Comparison of ENCODE assay signal across 7 cellular contexts in genomic region chr1:67685558-67686271, GRCh38. TPM values are rescaled to one million over a fixed set of nuclear protein-coding genes. Genes with fewer than 3 reads are reported as not detected.
DNase-seq lines count a peak whose midpoint lies in the region; ATAC-seq and TF ChIP-seq lines count a peak whose summit lies in the region.

No MANE protein-coding gene starts in this region.

- H3K4me1 ChIP-seq in neural progenitor cell (peaks cover 22% of the 10 kb centered on the region), testis (peaks cover 10% of the 10 kb centered on the region)

- H3K9me3 ChIP-seq in neural progenitor cell (ENCODE audit: low read depth) (no peaks in the 10 kb centered on the region), testis (no peaks in the 10 kb centered on the region)

- peak overlapping the region; percentile 67 for H3K9ac ChIP-seq in neural progenitor cell

- peak overlapping the region; percentile 92 for H3K27ac ChIP-seq in neural progenitor cell
- peak overlapping the region; percentile 85 to 86 for H3K27ac ChIP-seq in testis

- peak overlapping the region; percentile 95 for H3K4me3 ChIP-seq in fibroblast of pulmonary artery (replicated peaks; ENCODE audit: low read depth, low read length)
- peak overlapping the region; percentile 91 for H3K4me3 ChIP-seq in neural progenitor cell
- H3K4me3 ChIP-seq in testis = peak overlapping the region; percentile 84 to 89

- peaks cover 10% of the 10 kb centered on the region for H3K27me3 Mint-ChIP-seq in neural progenitor cell (ENCODE audit: insufficient read depth, low read depth)

- intact Hi-C loops in testis (cut with DNase I; ENCODE audit: low total_unique reads) = loop anchor here (5.0 to 10.0 kb wide), 2 partner anchors 72 to 151 kb away; no protein-coding TSS in a partner anchor

- H3K36me3 ChIP-seq in neural progenitor cell (peaks cover 8% of the 10 kb centered on the region), testis (ENCODE audit: low read depth, missing control alignments) (no peaks in the 10 kb centered on the region)

- TF ChIP-seq CTCF in fibroblast of pulmonary artery (IDR thresholded peaks at IDR 0.05; ENCODE audit: low read length, missing control alignments) = no peak
- TF ChIP-seq CTCF in neural progenitor cell (IDR thresholded peaks at IDR 0.05) = peak; percentile 4
- TF ChIP-seq CTCF in testis (IDR thresholded peaks at IDR 0.05) = no peak

- H3K4me2 ChIP-seq in neural progenitor cell = peak overlapping the region; percentile 98

- H4K20me1 ChIP-seq in neural progenitor cell (ENCODE audit: low read depth) = peaks cover 37% of the 10 kb centered on the region

- WGBS in testis, 2 donors = 0 to 2% methylated on average over 18 to 60 of the region's 66 CpGs

- H3K27me3 ChIP-seq in neural progenitor cell (no peaks in the 10 kb centered on the region), testis (no peaks in the 10 kb centered on the region)

- peaks cover 33% of the 10 kb centered on the region for H3F3A ChIP-seq in neural progenitor cell (ENCODE audit: low read depth)

- ATAC-seq in GM18517 (IDR thresholded peaks at IDR 0.05; ENCODE audit: unreplicated experiment) = peak; percentile 17
- peak; percentile 3 for ATAC-seq in HG02763 (IDR thresholded peaks at IDR 0.05; ENCODE audit: unreplicated experiment)

- DNase-seq in NOMO-1 treated with DMSO at 0.1 percent for 48 hours (lab: John Stamatoyannopoulos, UW; ENCODE audit: unreplicated experiment) = peak; percentile 9
- peak; percentile 73 to 78 for DNase-seq in activated T-cell treated with anti-CD3 and anti-CD28 coated beads, Interleukin-2, amount 50 U/mL, for 48 hours
- peak; percentile 51 for DNase-seq in fibroblast of pulmonary artery (ENCODE audit: low read depth)
- DNase-seq in neural progenitor cell (ENCODE audit: low spot score) = peak; percentile 56
- DNase-seq in testis = peak; percentile 46

- no peak for TF ChIP-seq POLR2A in testis (IDR thresholded peaks at IDR 0.05)

- H3K79me2 ChIP-seq in neural progenitor cell (ENCODE audit: low read depth) = peaks cover 33% of the 10 kb centered on the region

- peak overlapping the region; percentile 3 for H2AFZ ChIP-seq in neural progenitor cell (replicated peaks)

- H3K9me3 Mint-ChIP-seq in neural progenitor cell = no peaks in the 10 kb centered on the region

- H3K4me1 Mint-ChIP-seq in neural progenitor cell = peaks cover 34% of the 10 kb centered on the region

- H3K4me3 Mint-ChIP-seq in neural progenitor cell = peak overlapping the region; percentile 98

- H3K36me3 Mint-ChIP-seq in neural progenitor cell = peaks cover 5% of the 10 kb centered on the region

- no peak overlapping the region for H3K27ac Mint-ChIP-seq in neural progenitor cell

RNA-seq across cellular contexts. Expression of gene GADD45A, which starts 0.7 kb away (rescaled TPM):
- total RNA-seq in neural progenitor cell (ENCODE audit: low replicate concordance) = 28.6 and 32.8 TPM in 2 replicates
- total RNA-seq in testis = 10 to 100 TPM; 29.8 to 47.0 TPM
- 14.9 TPM for polyA plus RNA-seq in testis (ENCODE audit: insufficient read depth, low read depth, low replicate concordance)

Comparison
In these comparisons a context has a peak if more than half of its experiments do, and no peak if none do; other contexts are left out.
1. Peak in every context shown above with its lines: DNase-seq, ATAC-seq, H3K4me3 ChIP-seq and H3K27ac ChIP-seq.
2. DNase-seq: peak in every context shown above with its lines; median percentile 76 in activated T-cell treated with anti-CD3 and anti-CD28 coated beads, Interleukin-2, amount 50 U/mL, for 48 hours; 56 in neural progenitor cell; 51 in fibroblast of pulmonary artery; 46 in testis; 9 in NOMO-1 treated with DMSO at 0.1 percent for 48 hours.